Comparison of ENCODE assay signal across 16 cellular contexts in genomic region chr11:134557571-134558257, GRCh38.
A peak's percentile ranks its signal among the peaks of the same experiment; 100 is the strongest.
DNase-seq lines count a peak whose midpoint lies in the region; ATAC-seq and TF ChIP-seq lines count a peak whose summit lies in the region.
"Had no signal": no experiment of that assay in that cellular context is flagged by ENCODE, and none has a peak within 500 bp of the region (broad histone marks: within the 10 kb centered on the region; RNA-seq: fewer than 3 reads in every experiment).

No MANE protein-coding gene starts in this region.

- H3K9me3 Mint-ChIP-seq in activated CD8-positive, alpha-beta T cell treated with anti-CD3 and anti-CD28 coated beads, Interleukin-2, amount 10 ng/mL, durations not matched to agents 7 days and 5 days (ENCODE audit: insufficient read depth): no peaks in the 10 kb centered on the region
- no peaks in the 10 kb centered on the region for H3K9me3 Mint-ChIP-seq in activated CD8-positive, alpha-beta T cell treated with anti-CD3 and anti-CD28 coated beads for 36 hours
- peaks cover 2% of the 10 kb centered on the region for H3K9me3 Mint-ChIP-seq in glutamatergic neuron (ENCODE audit: unreplicated experiment)

- intact Hi-C loops in activated CD8-positive, alpha-beta T cell treated with anti-CD3 and anti-CD28 coated beads for 36 hours (cut with micrococcal nuclease): no loop called here
- intact Hi-C loops in upper lobe of right lung (cut with DNase I): no loop called here
- intact Hi-C loops in A673 (cut with micrococcal nuclease; ENCODE audit: unreplicated experiment): no loop called here

- H3K4me1 Mint-ChIP-seq in activated CD8-positive, alpha-beta T cell treated with anti-CD3 and anti-CD28 coated beads, Interleukin-2, amount 10 ng/mL, durations not matched to agents 7 days and 5 days (ENCODE audit: low read depth): no peaks in the 10 kb centered on the region
- H3K4me1 Mint-ChIP-seq in activated CD8-positive, alpha-beta T cell treated with anti-CD3 and anti-CD28 coated beads for 36 hours (ENCODE audit: low read depth): no peaks in the 10 kb centered on the region
- peaks cover 17% of the 10 kb centered on the region for H3K4me1 Mint-ChIP-seq in glutamatergic neuron (ENCODE audit: low read depth, unreplicated experiment)

- H3K27me3 Mint-ChIP-seq in activated CD8-positive, alpha-beta T cell treated with anti-CD3 and anti-CD28 coated beads, Interleukin-2, amount 10 ng/mL, durations not matched to agents 7 days and 5 days (ENCODE audit: low read depth): peaks cover 4% of the 10 kb centered on the region
- peaks cover 2% of the 10 kb centered on the region for H3K27me3 Mint-ChIP-seq in activated CD8-positive, alpha-beta T cell treated with anti-CD3 and anti-CD28 coated beads for 36 hours
- peaks cover 4% of the 10 kb centered on the region for H3K27me3 Mint-ChIP-seq in glutamatergic neuron (ENCODE audit: unreplicated experiment)

- H3K27ac ChIP-seq in RWPE2 (ENCODE audit: poor library complexity, severe bottlenecking): no peak overlapping the region
- H3K27ac ChIP-seq in upper lobe of right lung: no peak overlapping the region
- no peak overlapping the region for H3K27ac ChIP-seq in A673 (ENCODE audit: low read depth, low read length, poor library complexity, severe bottlenecking)
- H3K27ac ChIP-seq: BLaER1 treated with 17β-estradiol and CSF1 and Interleukin-3, amounts not matched to agents 10 nM and 100 nM had no signal

- H3K4me1 ChIP-seq in RWPE2 (ENCODE audit: insufficient read depth, poor library complexity, severe bottlenecking): no peaks in the 10 kb centered on the region
- no peaks in the 10 kb centered on the region for H3K4me1 ChIP-seq in upper lobe of right lung
- no peaks in the 10 kb centered on the region for H3K4me1 ChIP-seq in A673 (ENCODE audit: insufficient read depth, low read length, poor library complexity, severe bottlenecking)

- H3K27ac Mint-ChIP-seq in activated CD8-positive, alpha-beta T cell treated with anti-CD3 and anti-CD28 coated beads, Interleukin-2, amount 10 ng/mL, durations not matched to agents 7 days and 5 days: no peak overlapping the region
- H3K27ac Mint-ChIP-seq in activated CD8-positive, alpha-beta T cell treated with anti-CD3 and anti-CD28 coated beads for 36 hours: no peak overlapping the region
- no peak overlapping the region for H3K27ac Mint-ChIP-seq in glutamatergic neuron (ENCODE audit: unreplicated experiment)

- no peaks in the 10 kb centered on the region for H3K36me3 Mint-ChIP-seq in activated CD8-positive, alpha-beta T cell treated with anti-CD3 and anti-CD28 coated beads, Interleukin-2, amount 10 ng/mL, durations not matched to agents 7 days and 5 days (ENCODE audit: low read depth)
- H3K36me3 Mint-ChIP-seq in activated CD8-positive, alpha-beta T cell treated with anti-CD3 and anti-CD28 coated beads for 36 hours (ENCODE audit: low read depth): no peaks in the 10 kb centered on the region
- no peaks in the 10 kb centered on the region for H3K36me3 Mint-ChIP-seq in glutamatergic neuron (ENCODE audit: unreplicated experiment)

- POLR2A ChIA-PET in activated CD8-positive, alpha-beta T cell treated with anti-CD3 and anti-CD28 coated beads, Interleukin-2, amount 10 ng/mL, durations not matched to agents 7 days and 5 days (lab: Charles Lee): no interaction called here
- POLR2A ChIA-PET in activated CD8-positive, alpha-beta T cell treated with anti-CD3 and anti-CD28 coated beads for 36 hours (lab: Charles Lee): no interaction called here
- POLR2A ChIA-PET in A673 (lab: Charles Lee; ENCODE audit: low non-redundant PET): no interaction called here

- TF ChIP-seq CTCF in activated CD8-positive, alpha-beta T cell treated with anti-CD3 and anti-CD28 coated beads for 36 hours (IDR thresholded peaks at IDR 0.05): no peak
- TF ChIP-seq CTCF in RWPE2 (IDR thresholded peaks at IDR 0.05; ENCODE audit: poor library complexity, severe bottlenecking) (no peak), glutamatergic neuron (IDR thresholded peaks at IDR 0.05; ENCODE audit: partially characterized antibody, unreplicated experiment) (no peak), upper lobe of right lung (IDR thresholded peaks at IDR 0.05) (no peak), A673 (conservative IDR thresholded peaks at IDR 0.05; ENCODE audit: low read depth, low read length) (no peak)

- H3K9me3 ChIP-seq in RWPE2 (ENCODE audit: severe bottlenecking) (no peaks in the 10 kb centered on the region), upper lobe of right lung (no peaks in the 10 kb centered on the region), A673 (ENCODE audit: low read depth, low read length, poor library complexity, severe bottlenecking) (no peaks in the 10 kb centered on the region)
- H3K9me3 ChIP-seq: BLaER1 treated with 17β-estradiol and CSF1 and Interleukin-3, amounts not matched to agents 10 nM and 100 nM had no signal

- no TSS peak for BruUV-seq in A673 (replicated peaks; lab: Mats Ljungman, UMichigan)

- CTCF ChIA-PET in activated CD8-positive, alpha-beta T cell treated with anti-CD3 and anti-CD28 coated beads, Interleukin-2, amount 10 ng/mL, durations not matched to agents 7 days and 5 days (lab: Charles Lee): no interaction called here
- CTCF ChIA-PET in activated CD8-positive, alpha-beta T cell treated with anti-CD3 and anti-CD28 coated beads for 36 hours (lab: Charles Lee): no interaction called here
- CTCF ChIA-PET in A673 (lab: Charles Lee): no interaction called here

- no peaks in the 10 kb centered on the region for H3K27me3 ChIP-seq in RWPE2 (ENCODE audit: insufficient read depth, poor library complexity, severe bottlenecking)
- H3K27me3 ChIP-seq in upper lobe of right lung: peaks cover 4% of the 10 kb centered on the region
- H3K27me3 ChIP-seq in A673 (replicated peaks; ENCODE audit: insufficient read depth, low read depth, low read length, poor library complexity): no peaks in the 10 kb centered on the region

- H3K36me3 ChIP-seq in RWPE2 (ENCODE audit: low read depth) (no peaks in the 10 kb centered on the region), upper lobe of right lung (no peaks in the 10 kb centered on the region), A673 (ENCODE audit: insufficient read depth, low read length, poor library complexity, severe bottlenecking) (no peaks in the 10 kb centered on the region)
- H3K36me3 ChIP-seq: BLaER1 treated with 17β-estradiol and CSF1 and Interleukin-3, amounts not matched to agents 10 nM and 100 nM had no signal

- no peak for ATAC-seq in activated CD8-positive, alpha-beta T cell treated with anti-CD3 and anti-CD28 coated beads, Interleukin-2, amount 10 ng/mL, durations not matched to agents 7 days and 5 days
- ATAC-seq in activated CD8-positive, alpha-beta T cell treated with anti-CD3 and anti-CD28 coated beads for 36 hours: no peak
- ATAC-seq in RWPE2 (ENCODE audit: low read depth) (peak; percentile 56), upper lobe of right lung (no peak), HG03135 (IDR thresholded peaks at IDR 0.05; ENCODE audit: unreplicated experiment) (no peak)
- ATAC-seq: GM12878, K562 had no signal

- H3K4me3 Mint-ChIP-seq in activated CD8-positive, alpha-beta T cell treated with anti-CD3 and anti-CD28 coated beads, Interleukin-2, amount 10 ng/mL, durations not matched to agents 7 days and 5 days: no peak overlapping the region
- H3K4me3 Mint-ChIP-seq in activated CD8-positive, alpha-beta T cell treated with anti-CD3 and anti-CD28 coated beads for 36 hours: no peak overlapping the region
- H3K4me3 Mint-ChIP-seq in glutamatergic neuron (ENCODE audit: unreplicated experiment): no peak overlapping the region

- H3K4me3 ChIP-seq in RWPE2 (ENCODE audit: severe bottlenecking): no peak overlapping the region
- no peak overlapping the region for H3K4me3 ChIP-seq in upper lobe of right lung
- H3K4me3 ChIP-seq in A673 (ENCODE audit: low read depth, low read length, poor library complexity, severe bottlenecking): no peak overlapping the region
- H3K4me3 ChIP-seq: BLaER1 treated with 17β-estradiol and CSF1 and Interleukin-3, amounts not matched to agents 10 nM and 100 nM; GM12878; K562 had no signal

- DNase-seq in activated CD8-positive, alpha-beta T cell treated with anti-CD3 and anti-CD28 coated beads, Interleukin-2, amount 10 ng/mL, durations not matched to agents 7 days and 5 days: peak; percentile 12
- DNase-seq in activated CD8-positive, alpha-beta T cell treated with anti-CD3 and anti-CD28 coated beads for 36 hours: no peak
- no peak for DNase-seq in RWPE2 (ENCODE audit: low spot score)
- peak; percentile 3 for DNase-seq in glutamatergic neuron
- DNase-seq in upper lobe of right lung: peak; percentile 17
- DNase-seq in HuH-7.5 (ENCODE audit: low spot score): no peak
- no peak for DNase-seq in A673 (ENCODE audit: low spot score)
- DNase-seq: 8988T, HCEC 1CT, NCI-H1048, NCI-H2227 treated with DMSO at 0.1 percent for 48 hours, NCI-H526 had no signal

Comparison
In these comparisons a context has a peak if more than half of its experiments do, and no peak if none do; other contexts are left out.
1. DNase-seq: peak in activated CD8-positive, alpha-beta T cell treated with anti-CD3 and anti-CD28 coated beads, Interleukin-2, amount 10 ng/mL, durations not matched to agents 7 days and 5 days (single experiment), glutamatergic neuron (single experiment) and upper lobe of right lung (single experiment); none in activated CD8-positive, alpha-beta T cell treated with anti-CD3 and anti-CD28 coated beads for 36 hours (single experiment), RWPE2 (single experiment), HuH-7.5 (single experiment) and A673 (single experiment).